In genomic region chr2:38131665-38132064, GRCh38 we compare ENCODE assay signal across 27 cellular contexts.
"Had no signal": no experiment of that assay in that cellular context is flagged by ENCODE, and none has a peak within 500 bp of the region (broad histone marks: within the 10 kb centered on the region; RNA-seq: fewer than 3 reads in every experiment).

No MANE protein-coding gene starts in this region.

- H3K4me1 ChIP-seq: body of pancreas, foreskin keratinocyte, gastroesophageal sphincter had no signal

- H3K27ac ChIP-seq: foreskin keratinocyte, gastroesophageal sphincter, VCaP had no signal

- ATAC-seq: activated CD4-positive, CD25-positive, alpha-beta regulatory T cell treated with anti-CD3 and anti-CD28 coated beads, Interleukin-2, amount 50 U/mL, for 24 hours; activated CD8-positive, alpha-beta T cell treated with anti-CD3 and anti-CD28 coated beads for 36 hours; activated T-cell treated with anti-CD3 and anti-CD28 coated beads, Interleukin-2, amount 50 U/mL, for 4 hours; activated T-helper 17 cell treated with anti-CD3 and anti-CD28 coated beads, Interleukin-2, amount 50 U/mL, for 72 hours; body of pancreas; esophagus mucosa; foreskin keratinocyte; gastroesophageal sphincter; heart right ventricle; WTC11 had no signal

- H3K36me3 ChIP-seq: gastroesophageal sphincter had no signal

- H3K4me3 Mint-ChIP-seq: activated CD8-positive, alpha-beta T cell treated with anti-CD3 and anti-CD28 coated beads for 36 hours; activated naive CD8-positive, alpha-beta T cell; activated T-cell treated with anti-CD3 and anti-CD28 coated beads, Interleukin-2, amount 50 U/mL, for 4 hours; activated T-helper 17 cell treated with anti-CD3 and anti-CD28 coated beads, Interleukin-2, amount 50 U/mL, for 72 hours; endodermal cell; WTC11 had no signal

- H3K4me3 ChIP-seq: body of pancreas, gastroesophageal sphincter, heart right ventricle had no signal

- H3K27me3 Mint-ChIP-seq: activated naive CD8-positive, alpha-beta T cell had no signal

- H3K27ac Mint-ChIP-seq: activated CD8-positive, alpha-beta T cell treated with anti-CD3 and anti-CD28 coated beads for 36 hours; activated naive CD8-positive, alpha-beta T cell; activated T-helper 17 cell treated with anti-CD3 and anti-CD28 coated beads, Interleukin-2, amount 50 U/mL, for 72 hours; endodermal cell; WTC11 had no signal

- H3K27me3 ChIP-seq: body of pancreas, foreskin keratinocyte, gastroesophageal sphincter, heart right ventricle had no signal

- H3K4me1 Mint-ChIP-seq: activated T-helper 17 cell treated with anti-CD3 and anti-CD28 coated beads, Interleukin-2, amount 50 U/mL, for 72 hours; endodermal cell; WTC11 had no signal

- DNase-seq: activated CD4-positive, alpha-beta T cell treated with anti-CD3 and anti-CD28 coated beads for 48 hours; activated CD4-positive, alpha-beta T cell treated with anti-CD3 and anti-CD28 coated beads, Interleukin-2, amount 50 U/mL, for 1 hour; activated CD4-positive, alpha-beta T cell treated with anti-CD3 and anti-CD28 coated beads, Interleukin-2, amount 50 U/mL, for 48 hours; activated CD8-positive, alpha-beta memory T cell treated with anti-CD3 and anti-CD28 coated beads for 24 hours; activated CD8-positive, alpha-beta T cell treated with anti-CD3 and anti-CD28 coated beads for 36 hours; activated effector memory CD4-positive, alpha-beta T cell treated with Interleukin-2 at 50 U/mL for 16 hours; activated gamma-delta T cell treated with Interleukin-2 at 50 U/mL for 16 hours; activated naive CD4-positive, alpha-beta T cell treated with anti-CD3 and anti-CD28 coated beads, Interleukin-2, amount 50 U/mL, for 16 hours; activated naive CD4-positive, alpha-beta T cell treated with Interleukin-2 at 50 U/mL for 16 hours; activated T-cell treated with anti-CD3 and anti-CD28 coated beads, Interleukin-2, amount 50 U/mL, for 4 hours; amniotic stem cell; aorta; body of pancreas; central memory CD4-positive, alpha-beta T cell; cortex of kidney; effector memory CD4-positive, alpha-beta T cell; endodermal cell; foreskin keratinocyte; heart right ventricle; T-helper 2 cell had no signal
